24 cellular contexts compared by ENCODE assay signal in genomic region chr10:22459496-22459895, GRCh38.
"Had no signal": no experiment of that assay in that cellular context is flagged by ENCODE, and none has a peak within 500 bp of the region (broad histone marks: within the 10 kb centered on the region; RNA-seq: fewer than 3 reads in every experiment).

No MANE protein-coding gene starts in this region.

- H3K9me3 ChIP-seq: esophagus squamous epithelium, gastroesophageal sphincter, right atrium auricular region, tibial nerve had no signal

- H3K4me3 ChIP-seq: esophagus squamous epithelium, gastroesophageal sphincter, right atrium auricular region, smooth muscle cell, tibial nerve had no signal

- H3K27me3 ChIP-seq: esophagus squamous epithelium, gastroesophageal sphincter, right atrium auricular region, tibial nerve had no signal

- H3K4me2 ChIP-seq: smooth muscle cell had no signal

- H3K27ac ChIP-seq: epithelial cell of prostate, esophagus squamous epithelium, gastroesophageal sphincter, right atrium auricular region, tibial nerve had no signal

- DNase-seq: activated CD4-positive, alpha-beta T cell treated with anti-CD3 and anti-CD28 coated beads for 4 hours; activated CD4-positive, alpha-beta T cell treated with anti-CD3 and anti-CD28 coated beads, Interleukin-2, amount 50 U/mL, for 4 hours; activated effector memory CD4-positive, alpha-beta T cell treated with Interleukin-2 at 50 U/mL for 16 hours; activated naive CD4-positive, alpha-beta T cell treated with Interleukin-2 at 50 U/mL for 16 hours; activated T-cell treated with anti-CD3 and anti-CD28 coated beads for 4 hours; activated T-cell treated with anti-CD3 and anti-CD28 coated beads, Interleukin-2, amount 50 U/mL, for 72 hours; anterior cingulate cortex; effector CD8-positive, alpha-beta T cell; esophagus squamous epithelium; head of caudate nucleus; hippocampal formation; left cardiac atrium; mesenchymal stem cell; natural killer cell; stimulated activated CD4-positive, alpha-beta T cell treated with anti-CD3 and anti-CD28 coated beads, Interleukin-2, amount 100 ng/mL, for 24 hours; stimulated activated naive CD4-positive, alpha-beta T cell treated with Interleukin-2 at 50 U/mL for 16 hours had no signal

- FAIRE-seq: colon, endometrium, keratinocyte had no signal

- H3K4me1 ChIP-seq: esophagus squamous epithelium, gastroesophageal sphincter, right atrium auricular region, tibial nerve had no signal

- H3K36me3 ChIP-seq: esophagus squamous epithelium, gastroesophageal sphincter, right atrium auricular region, tibial nerve had no signal

- ATAC-seq: activated T-cell treated with anti-CD3 and anti-CD28 coated beads, Interleukin-2, amount 50 U/mL, for 72 hours; gastroesophageal sphincter; left cardiac atrium; natural killer cell had no signal
